2 cellular contexts compared by ENCODE assay signal in genomic region chr9:112382501-112383364, GRCh38.
TF ChIP-seq lines count a peak whose summit lies in the region.

No MANE protein-coding gene starts in this region.

TF ChIP-seq in K562, 482 proteins besides CTCF, POLR2A, EP300 and RAD21:
- TF ChIP-seq BCOR (IDR thresholded peaks at IDR 0.05) (0 out of 2 replicates have a peak, but pooled peaks have one; percentile 12), ZNF609 (CRISPR knock-in tag; IDR thresholded peaks at IDR 0.05; ENCODE audit: borderline replicate concordance) (no peak), SMARCA5 (IDR thresholded peaks at IDR 0.05) (0 out of 2 replicates have a peak, but pooled peaks have one; percentile 19), ASH1L (IDR thresholded peaks at IDR 0.05; ENCODE audit: borderline replicate concordance, low read depth, partially characterized antibody) (no peak)

TF ChIP-seq in HEK293T, 16 proteins besides CTCF, POLR2A, EP300 and RAD21:
- TF ChIP-seq BHLHE40 (IDR thresholded peaks at IDR 0.05; ENCODE audit: borderline replicate concordance) (no peak), SUZ12 (IDR thresholded peaks at IDR 0.05) (no peak), NFRKB (IDR thresholded peaks at IDR 0.05) (no peak), FOXA1 (IDR thresholded peaks at IDR 0.05) (no peak)
